Comparison of ENCODE assay signal across 10 cellular contexts in the genomic region with DNA sequence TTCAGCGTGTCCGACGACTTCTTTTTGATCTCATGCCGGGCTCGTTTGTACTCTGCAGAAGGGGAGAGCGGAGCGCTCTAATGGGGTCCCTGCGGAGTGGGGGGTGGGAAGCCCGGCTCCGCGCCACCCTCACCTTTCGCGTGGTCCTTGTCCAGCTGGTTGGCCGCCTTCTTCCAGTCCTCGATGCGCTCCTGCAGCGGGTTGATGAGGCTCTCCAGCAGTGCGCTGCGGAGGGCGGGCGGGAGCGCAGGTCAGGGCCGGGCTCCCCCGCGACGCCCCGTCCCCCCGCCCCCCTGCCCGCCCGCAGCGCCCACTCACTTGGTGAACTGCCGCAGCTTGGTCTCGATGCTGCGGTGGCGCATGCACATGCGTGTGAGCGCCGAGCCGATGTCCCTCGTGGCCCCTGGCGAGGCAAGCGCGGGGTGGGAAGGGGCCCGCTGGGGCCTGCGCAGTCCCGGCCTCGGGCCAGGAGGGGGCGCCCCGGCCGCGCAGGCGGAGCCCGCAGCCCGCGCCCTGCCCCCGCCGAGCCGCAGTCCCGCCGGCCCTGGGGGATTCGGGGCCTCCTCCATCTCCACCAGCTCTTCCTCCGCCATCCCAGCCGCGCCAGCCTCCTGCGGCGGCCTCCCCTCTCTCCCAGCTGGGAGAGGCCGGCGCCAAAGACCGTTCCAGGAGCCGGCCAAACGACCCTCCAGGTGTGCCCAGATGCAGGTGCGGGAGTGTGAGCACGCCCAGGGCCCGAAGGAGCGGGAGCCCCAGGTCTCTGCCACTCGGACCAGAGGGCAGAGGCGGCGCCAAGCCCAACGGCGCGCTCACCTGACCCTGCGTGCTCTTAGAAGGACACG. TPM values are rescaled to one million over a fixed set of nuclear protein-coding genes. Genes with fewer than 3 reads are reported as not detected.
DNase-seq lines count a peak whose midpoint lies in the region; FAIRE-seq and TF ChIP-seq lines count a peak whose summit lies in the region.
"Had no signal": no experiment of that assay in that cellular context is flagged by ENCODE, and none has a peak within 500 bp of the region (broad histone marks: within the 10 kb centered on the region; RNA-seq: fewer than 3 reads in every experiment).

No MANE protein-coding gene starts in this region.

- no peaks in the 10 kb centered on the region for H3K9me3 Mint-ChIP-seq in endothelial cell (ENCODE audit: unreplicated experiment)
- no peaks in the 10 kb centered on the region for H3K9me3 Mint-ChIP-seq in nephron

- H3K4me2 ChIP-seq in Karpas-422 (ENCODE audit: low read depth, low read length, poor library complexity, severe bottlenecking): no peak overlapping the region

- no peaks in the 10 kb centered on the region for H3K9me2 ChIP-seq in Karpas-422 (replicated peaks; ENCODE audit: insufficient read depth, low read length)

- no peaks in the 10 kb centered on the region for H3K36me3 ChIP-seq in Karpas-422 (ENCODE audit: insufficient read depth, low read length)
- H3K36me3 ChIP-seq: neutrophil had no signal

- intact Hi-C loops in posterior vena cava (cut with DNase I): loop anchor here (5.0 kb wide), 4 partner anchors 57 to 92 kb away; no protein-coding TSS in a partner anchor

- no peak for FAIRE-seq in GM19239 (lab: Jason Lieb, UNC)
- FAIRE-seq: TTC549 had no signal

- H3K4me3 Mint-ChIP-seq in endothelial cell (ENCODE audit: unreplicated experiment) (no peak overlapping the region), nephron (no peak overlapping the region)

- H3K79me2 ChIP-seq in Karpas-422 (ENCODE audit: low read length): no peaks in the 10 kb centered on the region

- H3K27me3 ChIP-seq in Karpas-422 (ENCODE audit: low read length): no peaks in the 10 kb centered on the region

- H3K4me1 Mint-ChIP-seq in endothelial cell (ENCODE audit: unreplicated experiment) (peaks cover 15% of the 10 kb centered on the region), nephron (peaks cover 29% of the 10 kb centered on the region)

- TF ChIP-seq CTCF in endothelial cell (IDR thresholded peaks at IDR 0.05; ENCODE audit: unreplicated experiment) (peak; percentile 81), nephron (IDR thresholded peaks at IDR 0.05; ENCODE audit: unreplicated experiment in 3 of 3) (peak; percentile 63 to 69 (median 66))

- no peaks in the 10 kb centered on the region for H3K9me3 ChIP-seq in Karpas-422 (ENCODE audit: low read length)
- H3K9me3 ChIP-seq: neutrophil had no signal

- no peaks in the 10 kb centered on the region; the same call in 1 of the 2 replicates for H4K20me1 ChIP-seq in Karpas-422 (ENCODE audit: insufficient read depth, low read depth, low read length)

- H3K27ac Mint-ChIP-seq in endothelial cell (ENCODE audit: unreplicated experiment) (no peak overlapping the region), nephron (no peak overlapping the region)

- H3K36me3 Mint-ChIP-seq in endothelial cell (ENCODE audit: low read depth, unreplicated experiment): peaks cover 18% of the 10 kb centered on the region
- H3K36me3 Mint-ChIP-seq in nephron (ENCODE audit: low read depth): peaks cover 23% of the 10 kb centered on the region

- DNase-seq in AG08396 (ENCODE audit: low spot score) (peak; percentile 73), Karpas-422 (peak; percentile 62), endothelial cell (ENCODE audit: low spot score) (peak; percentile 64), GM19239 (ENCODE audit: insufficient read length, low spot score) (no peak), GF-D8 (lab: John Stamatoyannopoulos, UW) (no peak), posterior vena cava (ENCODE audit: low spot score) (no peak)
- DNase-seq in activated effector memory CD4-positive, alpha-beta T cell treated with Interleukin-2 at 50 U/mL for 16 hours: no peak

- no peak overlapping the region for H3K9ac ChIP-seq in Karpas-422 (ENCODE audit: low read length)

- no peak overlapping the region for H3K27ac ChIP-seq in Karpas-422 (ENCODE audit: low read length)
- H3K27ac ChIP-seq: neutrophil had no signal

- H3K4me1 ChIP-seq in Karpas-422 (ENCODE audit: low read length): peaks cover 9% of the 10 kb centered on the region

- H2AFZ ChIP-seq in Karpas-422 (ENCODE audit: low read length): no peak overlapping the region

- no peak overlapping the region for H3K4me3 ChIP-seq in Karpas-422 (ENCODE audit: low read length)

- H3K27me3 Mint-ChIP-seq in endothelial cell (ENCODE audit: unreplicated experiment) (peaks cover 6% of the 10 kb centered on the region), nephron (ENCODE audit: low read depth) (no peaks in the 10 kb centered on the region)

RNA-seq across cellular contexts. Expression of gene MTSS2, which starts 6.0 kb away (rescaled TPM):
- 0.15 and 0.47 TPM in 2 replicates for total RNA-seq in Karpas-422 (2014; rRNA removed; shearing (Covaris generic); ENCODE audit: low replicate concordance)
- 82.6 TPM for total RNA-seq in endothelial cell (ENCODE audit: unreplicated experiment)
- 100 to 1,000 TPM; 116 to 145 TPM for total RNA-seq in posterior vena cava

RNA-seq across cellular contexts. Expression of gene IL34, which starts 33.5 kb away (rescaled TPM):
- total RNA-seq in Karpas-422 (2014; rRNA removed; shearing (Covaris generic); ENCODE audit: low replicate concordance): not detected in 2 replicates
- total RNA-seq in endothelial cell (ENCODE audit: unreplicated experiment) (1.6 TPM), posterior vena cava (1 to 10 TPM; 4.0 to 4.3 TPM)

Comparison
In these comparisons a context has a peak if more than half of its experiments do, and no peak if none do; other contexts are left out.
1. DNase-seq: peak in AG08396 (single experiment), Karpas-422 (single experiment) and endothelial cell (single experiment); none in GM19239 (single experiment), activated effector memory CD4-positive, alpha-beta T cell treated with Interleukin-2 at 50 U/mL for 16 hours (single experiment), GF-D8 (single experiment) and posterior vena cava (single experiment).
2. RNA of gene MTSS2, which starts 6.0 kb away (total RNA-seq): 116 to 145 TPM in posterior vena cava and 82.6 TPM in endothelial cell (single experiment); 0.15 to 0.47 TPM in Karpas-422; every median in the first group is over 10 times any median in the second.